1 cellular context compared by ENCODE assay signal in genomic region chr14:73758392-73759182, GRCh38.
A peak's percentile ranks its signal among the peaks of the same experiment; 100 is the strongest.
TF ChIP-seq lines count a peak whose summit lies in the region.

No MANE protein-coding gene starts in this region.

TF ChIP-seq in HepG2, 621 proteins besides CTCF, POLR2A, EP300 and RAD21 (continued from another document and continues in another):
- TF ChIP-seq, protein P1, sequence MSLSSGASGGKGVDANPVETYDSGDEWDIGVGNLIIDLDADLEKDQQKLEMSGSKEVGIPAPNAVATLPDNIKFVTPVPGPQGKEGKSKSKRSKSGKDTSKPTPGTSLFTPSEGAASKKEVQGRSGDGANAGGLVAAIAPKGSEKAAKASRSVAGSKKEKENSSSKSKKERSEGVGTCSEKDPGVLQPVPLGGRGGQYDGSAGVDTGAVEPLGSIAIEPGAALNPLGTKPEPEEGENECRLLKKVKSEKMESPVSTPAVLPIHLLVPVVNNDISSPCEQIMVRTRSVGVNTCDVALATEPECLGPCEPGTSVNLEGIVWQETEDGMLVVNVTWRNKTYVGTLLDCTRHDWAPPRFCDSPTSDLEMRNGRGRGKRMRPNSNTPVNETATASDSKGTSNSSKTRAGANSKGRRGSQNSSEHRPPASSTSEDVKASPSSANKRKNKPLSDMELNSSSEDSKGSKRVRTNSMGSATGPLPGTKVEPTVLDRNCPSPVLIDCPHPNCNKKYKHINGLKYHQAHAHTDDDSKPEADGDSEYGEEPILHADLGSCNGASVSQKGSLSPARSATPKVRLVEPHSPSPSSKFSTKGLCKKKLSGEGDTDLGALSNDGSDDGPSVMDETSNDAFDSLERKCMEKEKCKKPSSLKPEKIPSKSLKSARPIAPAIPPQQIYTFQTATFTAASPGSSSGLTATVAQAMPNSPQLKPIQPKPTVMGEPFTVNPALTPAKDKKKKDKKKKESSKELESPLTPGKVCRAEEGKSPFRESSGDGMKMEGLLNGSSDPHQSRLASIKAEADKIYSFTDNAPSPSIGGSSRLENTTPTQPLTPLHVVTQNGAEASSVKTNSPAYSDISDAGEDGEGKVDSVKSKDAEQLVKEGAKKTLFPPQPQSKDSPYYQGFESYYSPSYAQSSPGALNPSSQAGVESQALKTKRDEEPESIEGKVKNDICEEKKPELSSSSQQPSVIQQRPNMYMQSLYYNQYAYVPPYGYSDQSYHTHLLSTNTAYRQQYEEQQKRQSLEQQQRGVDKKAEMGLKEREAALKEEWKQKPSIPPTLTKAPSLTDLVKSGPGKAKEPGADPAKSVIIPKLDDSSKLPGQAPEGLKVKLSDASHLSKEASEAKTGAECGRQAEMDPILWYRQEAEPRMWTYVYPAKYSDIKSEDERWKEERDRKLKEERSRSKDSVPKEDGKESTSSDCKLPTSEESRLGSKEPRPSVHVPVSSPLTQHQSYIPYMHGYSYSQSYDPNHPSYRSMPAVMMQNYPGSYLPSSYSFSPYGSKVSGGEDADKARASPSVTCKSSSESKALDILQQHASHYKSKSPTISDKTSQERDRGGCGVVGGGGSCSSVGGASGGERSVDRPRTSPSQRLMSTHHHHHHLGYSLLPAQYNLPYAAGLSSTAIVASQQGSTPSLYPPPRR (CRISPR knock-in tag; IDR thresholded peaks at IDR 0.05; ENCODE audit: borderline replicate concordance) = 0 out of 2 replicates have a peak, but pooled peaks have one; percentile 6
- peak; percentile 67 for TF ChIP-seq ZNF883 (CRISPR knock-in tag; IDR thresholded peaks at IDR 0.05; ENCODE audit: not compliant biosample characterization)
- peak; percentile 14; the same call in 1 of the 2 replicates for TF ChIP-seq YEATS4 (CRISPR knock-in tag; IDR thresholded peaks at IDR 0.05; ENCODE audit: borderline replicate concordance)
- 0 out of 2 replicates have a peak, but pooled peaks have one; percentile 26 for TF ChIP-seq ETV6 (CRISPR knock-in tag; conservative IDR thresholded peaks at IDR 0.05)
- TF ChIP-seq MED1 (CRISPR knock-in tag; IDR thresholded peaks at IDR 0.05) = peak; percentile 36; the same call in 1 of the 2 replicates
- TF ChIP-seq ZNF446 (CRISPR knock-in tag; IDR thresholded peaks at IDR 0.05) = peak; percentile 65; the same call in 1 of the 2 replicates
- TF ChIP-seq SNAI1 (CRISPR knock-in tag; IDR thresholded peaks at IDR 0.05; ENCODE audit: borderline replicate concordance) = 0 out of 2 replicates have a peak, but pooled peaks have one; percentile 46
- TF ChIP-seq ZNF710 (CRISPR knock-in tag; IDR thresholded peaks at IDR 0.05; ENCODE audit: borderline replicate concordance) = peak; percentile 57
- TF ChIP-seq GTF2F1 (IDR thresholded peaks at IDR 0.05; ENCODE audit: low read length) = no peak
- 0 out of 2 replicates have a peak, but pooled peaks have one; percentile 27 for TF ChIP-seq ZZZ3 (CRISPR knock-in tag; IDR thresholded peaks at IDR 0.05; ENCODE audit: borderline replicate concordance)
- 0 out of 2 replicates have a peak, but pooled peaks have one; percentile 23 for TF ChIP-seq KLF12 (CRISPR knock-in tag; IDR thresholded peaks at IDR 0.05; ENCODE audit: borderline replicate concordance)
- TF ChIP-seq ZNF547 (CRISPR knock-in tag; IDR thresholded peaks at IDR 0.05) = peak; percentile 51; the same call in 1 of the 2 replicates
- TF ChIP-seq, protein P2, sequence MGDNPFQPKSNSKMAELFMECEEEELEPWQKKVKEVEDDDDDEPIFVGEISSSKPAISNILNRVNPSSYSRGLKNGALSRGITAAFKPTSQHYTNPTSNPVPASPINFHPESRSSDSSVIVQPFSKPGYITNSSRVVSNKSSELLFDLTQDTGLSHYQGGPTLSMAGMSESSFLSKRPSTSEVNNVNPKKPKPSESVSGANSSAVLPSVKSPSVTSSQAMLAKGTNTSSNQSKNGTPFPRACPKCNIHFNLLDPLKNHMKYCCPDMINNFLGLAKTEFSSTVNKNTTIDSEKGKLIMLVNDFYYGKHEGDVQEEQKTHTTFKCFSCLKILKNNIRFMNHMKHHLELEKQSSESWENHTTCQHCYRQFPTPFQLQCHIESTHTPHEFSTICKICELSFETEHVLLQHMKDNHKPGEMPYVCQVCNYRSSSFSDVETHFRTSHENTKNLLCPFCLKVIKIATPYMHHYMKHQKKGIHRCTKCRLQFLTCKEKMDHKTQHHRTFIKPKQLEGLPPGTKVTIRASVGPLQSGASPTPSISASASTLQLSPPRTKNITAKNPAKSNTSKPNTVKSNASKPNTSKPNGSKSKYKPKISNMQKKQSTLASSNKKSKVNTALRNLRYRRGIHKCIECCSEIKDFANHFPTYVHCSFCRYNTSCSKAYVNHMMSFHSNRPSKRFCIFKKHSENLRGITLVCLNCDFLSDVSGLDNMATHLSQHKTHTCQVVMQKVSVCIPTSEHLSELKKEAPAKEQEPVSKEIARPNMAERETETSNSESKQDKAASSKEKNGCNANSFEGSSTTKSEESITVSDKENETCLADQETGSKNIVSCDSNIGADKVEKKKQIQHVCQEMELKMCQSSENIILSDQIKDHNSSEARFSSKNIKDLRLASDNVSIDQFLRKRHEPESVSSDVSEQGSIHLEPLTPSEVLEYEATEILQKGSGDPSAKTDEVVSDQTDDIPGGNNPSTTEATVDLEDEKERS (CRISPR knock-in tag; IDR thresholded peaks at IDR 0.05) = no peak
- peak; percentile 36; the same call in 1 of the 2 replicates for TF ChIP-seq MIER3 (CRISPR knock-in tag; IDR thresholded peaks at IDR 0.05; ENCODE audit: borderline replicate concordance)
- peak; percentile 30; the same call in 1 of the 2 replicates for TF ChIP-seq ZBTB38 (CRISPR knock-in tag; IDR thresholded peaks at IDR 0.05)
- TF ChIP-seq ZBTB26 (CRISPR knock-in tag; IDR thresholded peaks at IDR 0.05; ENCODE audit: borderline replicate concordance) = 0 out of 2 replicates have a peak, but pooled peaks have one; percentile 34
- peak; percentile 70 for TF ChIP-seq ZFX (CRISPR knock-in tag; IDR thresholded peaks at IDR 0.05; ENCODE audit: low read depth)
- TF ChIP-seq XRCC5 (optimal IDR thresholded peaks at IDR 0.05; ENCODE audit: low read length) = peak; percentile 33
- peak; percentile 64 for TF ChIP-seq ZNF563 (CRISPR knock-in tag; IDR thresholded peaks at IDR 0.05)
- peak; percentile 46; the same call in 1 of the 2 replicates for TF ChIP-seq KDM2A (CRISPR knock-in tag; IDR thresholded peaks at IDR 0.05; ENCODE audit: borderline replicate concordance, low read depth)
- TF ChIP-seq ZFP36 (IDR thresholded peaks at IDR 0.05; ENCODE audit: borderline replicate concordance, low read depth, low read length, partially characterized antibody) = no peak
- peak; percentile 65; the same call in 1 of the 2 replicates for TF ChIP-seq ZNF263 (CRISPR knock-in tag; IDR thresholded peaks at IDR 0.05)
- TF ChIP-seq, protein P3, sequence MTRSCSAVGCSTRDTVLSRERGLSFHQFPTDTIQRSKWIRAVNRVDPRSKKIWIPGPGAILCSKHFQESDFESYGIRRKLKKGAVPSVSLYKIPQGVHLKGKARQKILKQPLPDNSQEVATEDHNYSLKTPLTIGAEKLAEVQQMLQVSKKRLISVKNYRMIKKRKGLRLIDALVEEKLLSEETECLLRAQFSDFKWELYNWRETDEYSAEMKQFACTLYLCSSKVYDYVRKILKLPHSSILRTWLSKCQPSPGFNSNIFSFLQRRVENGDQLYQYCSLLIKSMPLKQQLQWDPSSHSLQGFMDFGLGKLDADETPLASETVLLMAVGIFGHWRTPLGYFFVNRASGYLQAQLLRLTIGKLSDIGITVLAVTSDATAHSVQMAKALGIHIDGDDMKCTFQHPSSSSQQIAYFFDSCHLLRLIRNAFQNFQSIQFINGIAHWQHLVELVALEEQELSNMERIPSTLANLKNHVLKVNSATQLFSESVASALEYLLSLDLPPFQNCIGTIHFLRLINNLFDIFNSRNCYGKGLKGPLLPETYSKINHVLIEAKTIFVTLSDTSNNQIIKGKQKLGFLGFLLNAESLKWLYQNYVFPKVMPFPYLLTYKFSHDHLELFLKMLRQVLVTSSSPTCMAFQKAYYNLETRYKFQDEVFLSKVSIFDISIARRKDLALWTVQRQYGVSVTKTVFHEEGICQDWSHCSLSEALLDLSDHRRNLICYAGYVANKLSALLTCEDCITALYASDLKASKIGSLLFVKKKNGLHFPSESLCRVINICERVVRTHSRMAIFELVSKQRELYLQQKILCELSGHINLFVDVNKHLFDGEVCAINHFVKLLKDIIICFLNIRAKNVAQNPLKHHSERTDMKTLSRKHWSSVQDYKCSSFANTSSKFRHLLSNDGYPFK (CRISPR knock-in tag; IDR thresholded peaks at IDR 0.05; ENCODE audit: borderline replicate concordance) = no peak
- TF ChIP-seq, protein P4, sequence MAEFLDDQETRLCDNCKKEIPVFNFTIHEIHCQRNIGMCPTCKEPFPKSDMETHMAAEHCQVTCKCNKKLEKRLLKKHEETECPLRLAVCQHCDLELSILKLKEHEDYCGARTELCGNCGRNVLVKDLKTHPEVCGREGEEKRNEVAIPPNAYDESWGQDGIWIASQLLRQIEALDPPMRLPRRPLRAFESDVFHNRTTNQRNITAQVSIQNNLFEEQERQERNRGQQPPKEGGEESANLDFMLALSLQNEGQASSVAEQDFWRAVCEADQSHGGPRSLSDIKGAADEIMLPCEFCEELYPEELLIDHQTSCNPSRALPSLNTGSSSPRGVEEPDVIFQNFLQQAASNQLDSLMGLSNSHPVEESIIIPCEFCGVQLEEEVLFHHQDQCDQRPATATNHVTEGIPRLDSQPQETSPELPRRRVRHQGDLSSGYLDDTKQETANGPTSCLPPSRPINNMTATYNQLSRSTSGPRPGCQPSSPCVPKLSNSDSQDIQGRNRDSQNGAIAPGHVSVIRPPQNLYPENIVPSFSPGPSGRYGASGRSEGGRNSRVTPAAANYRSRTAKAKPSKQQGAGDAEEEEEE (CRISPR knock-in tag; IDR thresholded peaks at IDR 0.05; ENCODE audit: borderline replicate concordance) = peak; percentile 29; the same call in 1 of the 2 replicates
- TF ChIP-seq ARNTL (CRISPR knock-in tag; IDR thresholded peaks at IDR 0.05) = peak; percentile 60
- no peak for TF ChIP-seq FUBP1 (CRISPR knock-in tag; IDR thresholded peaks at IDR 0.05; ENCODE audit: borderline replicate concordance)
- TF ChIP-seq, protein P5, sequence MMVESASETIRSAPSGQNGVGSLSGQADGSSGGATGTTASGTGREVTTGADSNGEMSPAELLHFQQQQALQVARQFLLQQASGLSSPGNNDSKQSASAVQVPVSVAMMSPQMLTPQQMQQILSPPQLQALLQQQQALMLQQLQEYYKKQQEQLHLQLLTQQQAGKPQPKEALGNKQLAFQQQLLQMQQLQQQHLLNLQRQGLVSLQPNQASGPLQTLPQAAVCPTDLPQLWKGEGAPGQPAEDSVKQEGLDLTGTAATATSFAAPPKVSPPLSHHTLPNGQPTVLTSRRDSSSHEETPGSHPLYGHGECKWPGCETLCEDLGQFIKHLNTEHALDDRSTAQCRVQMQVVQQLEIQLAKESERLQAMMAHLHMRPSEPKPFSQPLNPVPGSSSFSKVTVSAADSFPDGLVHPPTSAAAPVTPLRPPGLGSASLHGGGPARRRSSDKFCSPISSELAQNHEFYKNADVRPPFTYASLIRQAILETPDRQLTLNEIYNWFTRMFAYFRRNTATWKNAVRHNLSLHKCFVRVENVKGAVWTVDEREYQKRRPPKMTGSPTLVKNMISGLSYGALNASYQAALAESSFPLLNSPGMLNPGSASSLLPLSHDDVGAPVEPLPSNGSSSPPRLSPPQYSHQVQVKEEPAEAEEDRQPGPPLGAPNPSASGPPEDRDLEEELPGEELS (CRISPR knock-in tag; IDR thresholded peaks at IDR 0.05) = peak; percentile 25; the same call in 1 of the 2 replicates
